In the genomic region with DNA sequence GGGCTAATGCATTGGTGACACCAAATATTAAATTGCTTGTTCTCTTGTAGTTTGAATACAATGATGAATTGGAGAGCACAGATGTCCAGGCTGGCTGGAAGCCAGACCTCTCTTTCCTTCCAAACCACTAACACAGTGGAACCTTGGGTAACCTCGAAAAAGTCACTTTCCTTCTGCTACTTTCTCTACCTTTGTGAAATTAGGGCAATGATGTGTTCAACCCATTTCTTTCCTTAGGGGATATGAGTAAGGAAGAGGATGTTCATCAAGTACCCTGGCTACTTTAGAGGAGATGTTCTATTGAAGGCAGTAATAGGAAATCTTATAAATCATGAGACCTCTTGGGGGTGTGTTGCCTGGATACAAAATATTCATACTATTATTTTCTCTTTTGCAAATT, we compare ENCODE assay signal across 10 cellular contexts. TPM values are rescaled to one million over a fixed set of nuclear protein-coding genes. Genes with fewer than 3 reads are reported as not detected.
DNase-seq lines count a peak whose midpoint lies in the region; ATAC-seq, FAIRE-seq and TF ChIP-seq lines count a peak whose summit lies in the region.
"Had no signal": no experiment of that assay in that cellular context is flagged by ENCODE, and none has a peak within 500 bp of the region (broad histone marks: within the 10 kb centered on the region; RNA-seq: fewer than 3 reads in every experiment).

No MANE protein-coding gene starts in this region.

- intact Hi-C loops in IMR-90 (cut with micrococcal nuclease): no loop called here

- H3K4me2 ChIP-seq in IMR-90 (ENCODE audit: low read depth, low read length) (no peak overlapping the region), keratinocyte (ENCODE audit: control insufficient read depth, extremely low read depth, insufficient read depth, low read depth, low read length) (no peak overlapping the region), MM.1S (ENCODE audit: low read depth, low read length) (no peak overlapping the region)
- H3K4me2 ChIP-seq: smooth muscle cell had no signal

- no peaks in the 10 kb centered on the region for H3K36me3 ChIP-seq in IMR-90 (ENCODE audit: control insufficient read depth, insufficient read depth, low read length)
- H3K36me3 ChIP-seq in keratinocyte (ENCODE audit: control insufficient read depth in 2 of 2, extremely low read depth in 1 of 2, insufficient read depth in 2 of 2, low read length in 2 of 2): no peaks in the 10 kb centered on the region
- H3K36me3 ChIP-seq in MM.1S (replicated peaks; ENCODE audit: insufficient read depth, low read length): no peaks in the 10 kb centered on the region

- no peak for TF ChIP-seq POLR2A in IMR-90 (IDR thresholded peaks at IDR 0.05; ENCODE audit: low read depth, low read length)

- H2AFZ ChIP-seq in IMR-90 (replicated peaks; ENCODE audit: low read length, poor library complexity): no peak overlapping the region
- no peak overlapping the region for H2AFZ ChIP-seq in keratinocyte (ENCODE audit: control insufficient read depth, low read length)
- no peak overlapping the region for H2AFZ ChIP-seq in MM.1S (ENCODE audit: low read length)

- no peak overlapping the region for H3K14ac ChIP-seq in IMR-90 (replicated peaks; ENCODE audit: low read depth, low read length)

- H4K91ac ChIP-seq in IMR-90 (ENCODE audit: insufficient read depth, low read depth, low read length): no peak overlapping the region

- H3K9me1 ChIP-seq in IMR-90 (ENCODE audit: insufficient read depth, low read length) (peaks cover 2% of the 10 kb centered on the region; the same call in 1 of the 2 replicates), keratinocyte (ENCODE audit: control insufficient read depth, extremely low read depth, insufficient read depth, low read length) (no peaks in the 10 kb centered on the region)

- no peaks in the 10 kb centered on the region for H3K79me1 ChIP-seq in IMR-90 (ENCODE audit: low read depth in 1 of 2, low read length in 2 of 2)

- no peak overlapping the region for H4K8ac ChIP-seq in IMR-90 (ENCODE audit: low read depth in 2 of 2, low read length in 2 of 2)

- H2BK20ac ChIP-seq in IMR-90 (ENCODE audit: low read depth, low read length): no peak overlapping the region

- H3K9ac ChIP-seq in IMR-90 (ENCODE audit: low read depth, low read length) (no peak overlapping the region), keratinocyte (ENCODE audit: control insufficient read depth, extremely low read depth, insufficient read depth, low read length) (no peak overlapping the region), MM.1S (ENCODE audit: low read length) (no peak overlapping the region)

- no TSS peak for BruUV-seq in IMR-90 (replicated peaks; lab: Mats Ljungman, UMichigan)

- H3K27me3 ChIP-seq in IMR-90 (ENCODE audit: control insufficient read depth, insufficient read depth, low read length): no peaks in the 10 kb centered on the region
- H3K27me3 ChIP-seq in keratinocyte (ENCODE audit: control insufficient read depth, extremely low read depth, insufficient read depth, low read length): no peaks in the 10 kb centered on the region
- H3K27me3 ChIP-seq in MM.1S (replicated peaks; ENCODE audit: insufficient read depth, low read length): no peaks in the 10 kb centered on the region

- H3K18ac ChIP-seq in IMR-90 (ENCODE audit: low read depth, low read length): no peak overlapping the region

- no peak overlapping the region for H2BK15ac ChIP-seq in IMR-90 (ENCODE audit: low read depth, low read length)

- CTCF ChIA-PET in IMR-90 (lab: Yijun Ruan, JAX): interaction anchor here (1.0 to 1.2 kb wide), 2 partner anchors 10 to 12 kb away, joined by 3 to 10 read pairs; no protein-coding TSS in a partner anchor

- H3K4ac ChIP-seq in IMR-90 (ENCODE audit: low read depth, low read length): no peak overlapping the region

- in situ Hi-C loops in IMR-90 (cut with MboI; ENCODE audit: low sequenced_read_pairs): no loop called here
- in situ Hi-C loops in astrocyte of the cerebellum (cut with HindIII; ENCODE audit: low sequenced_read_pairs): no loop called here

- H3K27ac ChIP-seq in IMR-90 (ENCODE audit: insufficient read depth, low read length) (no peak overlapping the region), keratinocyte (ENCODE audit: control insufficient read depth, insufficient read depth, low read length) (no peak overlapping the region), MM.1S (ENCODE audit: low read length) (no peak overlapping the region)

- H3K4me3 ChIP-seq in IMR-90 (ENCODE audit: insufficient read depth, low read depth, low read length): no peak overlapping the region
- H3K4me3 ChIP-seq in astrocyte of the cerebellum (ENCODE audit: low read depth, low read length): no peak overlapping the region
- no peak overlapping the region for H3K4me3 ChIP-seq in keratinocyte (ENCODE audit: control insufficient read depth in 2 of 3, extremely low read depth in 1 of 3, insufficient read depth in 2 of 3, low read depth in 1 of 3, low read length in 3 of 3)
- no peak overlapping the region for H3K4me3 ChIP-seq in MM.1S (ENCODE audit: low read length)
- H3K4me3 ChIP-seq: smooth muscle cell had no signal

- H3K23ac ChIP-seq in IMR-90 (ENCODE audit: low read depth, low read length): no peak overlapping the region

- no peak overlapping the region for H2AK9ac ChIP-seq in IMR-90 (replicated peaks; ENCODE audit: low read depth, low read length, poor library complexity)

- no peaks in the 10 kb centered on the region for H4K20me1 ChIP-seq in IMR-90 (ENCODE audit: insufficient read depth, low read length)
- no peaks in the 10 kb centered on the region for H4K20me1 ChIP-seq in keratinocyte (ENCODE audit: control insufficient read depth, extremely low read depth, insufficient read depth, low read length)
- H4K20me1 ChIP-seq in MM.1S (ENCODE audit: insufficient read depth, low read length): no peaks in the 10 kb centered on the region

- dilution Hi-C loops in IMR-90 (cut with HindIII; ENCODE audit: low sequenced_read_pairs, unreplicated experiment): no loop called here
- dilution Hi-C loops in keratinocyte (cut with MboI; ENCODE audit: extremely low pct_ligation_motif_present, low sequenced_read_pairs): no loop called here

- H2AK5ac ChIP-seq in IMR-90 (ENCODE audit: low read depth, low read length): no peak overlapping the region

- TF ChIP-seq CTCF in IMR-90 (conservative IDR thresholded peaks at IDR 0.05; ENCODE audit: low read depth, low read length) (no peak), astrocyte of the cerebellum (IDR thresholded peaks at IDR 0.05; ENCODE audit: low read depth, low read length, missing control alignments) (no peak), keratinocyte (optimal IDR thresholded peaks at IDR 0.05 in 1 of 3, IDR thresholded peaks at IDR 0.05 in 1 of 3, conservative IDR thresholded peaks at IDR 0.05 in 1 of 3; ENCODE audit: extremely low read depth in 1 of 3, insufficient read depth in 2 of 3, low read length in 3 of 3) (no peak), MM.1S (IDR thresholded peaks at IDR 0.05; ENCODE audit: low read length) (no peak), GM20000 (IDR thresholded peaks at IDR 0.05; ENCODE audit: extremely low read depth, missing control alignments) (no peak)

- no peak overlapping the region for H4K5ac ChIP-seq in IMR-90 (ENCODE audit: low read depth, low read length)

- H3K56ac ChIP-seq in IMR-90 (ENCODE audit: extremely low read depth, insufficient read depth, low read length): no peak overlapping the region

- ATAC-seq in IMR-90 (ENCODE audit: low read depth) (no peak), HG03442 (IDR thresholded peaks at IDR 0.05; ENCODE audit: unreplicated experiment) (no peak)

- no peaks in the 10 kb centered on the region for H3F3A ChIP-seq in MM.1S (ENCODE audit: insufficient read depth, low read length)

- H3K4me1 ChIP-seq in IMR-90 (ENCODE audit: control insufficient read depth, insufficient read depth, low read length) (peaks cover 6% of the 10 kb centered on the region), keratinocyte (ENCODE audit: control insufficient read depth, extremely low read depth, insufficient read depth, low read length) (peaks cover 20% of the 10 kb centered on the region), MM.1S (ENCODE audit: low read length) (no peaks in the 10 kb centered on the region)

- FAIRE-seq in keratinocyte (lab: Jason Lieb, UNC): peak; percentile 68

- no peaks in the 10 kb centered on the region for H3K9me2 ChIP-seq in MM.1S (replicated peaks; ENCODE audit: insufficient read depth, low read length)

- TF ChIP-seq RAD21 in IMR-90 (IDR thresholded peaks at IDR 0.05; ENCODE audit: low read length): no peak

- no peaks in the 10 kb centered on the region for H3K79me2 ChIP-seq in keratinocyte (ENCODE audit: control insufficient read depth, insufficient read depth, low read length)
- H3K79me2 ChIP-seq in MM.1S (ENCODE audit: low read length): no peaks in the 10 kb centered on the region

- DNase-seq in AG20443 (ENCODE audit: low spot score) (peak; percentile 41), IMR-90 (peak; percentile 25), astrocyte of the cerebellum (ENCODE audit: low read depth) (peak; percentile 85), keratinocyte (ENCODE audit: low read depth, low spot score) (no peak), superior temporal gyrus (ENCODE audit: extremely low spot score) (no peak), MM.1S (no peak), GM20000 (ENCODE audit: low spot score) (no peak)
- DNase-seq: stimulated activated naive CD4-positive, alpha-beta T cell treated with Interleukin-2 at 50 U/mL for 16 hours had no signal

- no peak overlapping the region for H2BK5ac ChIP-seq in IMR-90 (ENCODE audit: low read depth, low read length, poor library complexity, severe bottlenecking)

- no peaks in the 10 kb centered on the region for H3K9me3 ChIP-seq in IMR-90 (ENCODE audit: control insufficient read depth, insufficient read depth, low read length)
- H3K9me3 ChIP-seq in keratinocyte (ENCODE audit: control insufficient read depth, low read depth, low read length): no peaks in the 10 kb centered on the region
- H3K9me3 ChIP-seq in MM.1S (replicated peaks; ENCODE audit: insufficient read depth, low read length): no peaks in the 10 kb centered on the region

- POLR2A ChIA-PET in IMR-90 (lab: Charles Lee; ENCODE audit: unreplicated experiment): no interaction called here

- no CpG with 5 or more reads among the region's 1 CpG for WGBS in IMR-90 (ENCODE audit: extremely low coverage in 2 of 2, insufficient read length in 1 of 2), 2 experiments

- no peak overlapping the region for H2BK120ac ChIP-seq in IMR-90 (ENCODE audit: low read depth, low read length)

TF ChIP-seq in IMR-90, 13 proteins besides CTCF, POLR2A, EP300 and RAD21 (continues in another document):
- no peak for TF ChIP-seq SMC3 (IDR thresholded peaks at IDR 0.05; ENCODE audit: low read depth, low read length)

RNA-seq across cellular contexts. Expression of gene XCL2, which starts 55.6 kb away (rescaled TPM):
- total RNA-seq in IMR-90 (2012; rRNA removed): not detected in 2 replicates
- not detected in 2 replicates for polyA plus RNA-seq in IMR-90 (2012; rRNA removed)
- not detected in 2 replicates for polyA plus RNA-seq in IMR-90 (2012; cell fraction: cytosol; rRNA removed)
- not detected in 2 replicates for polyA plus RNA-seq in IMR-90 (2012; cell fraction: nucleus; rRNA removed; ENCODE audit: low replicate concordance)
- polyA plus RNA-seq in keratinocyte: not detected in 3 replicates
- polyA plus RNA-seq in keratinocyte (2011; ENCODE audit: low read depth): not detected
- not detected in 2 replicates for polyA plus RNA-seq in keratinocyte (2011; cell fraction: cytosol; rRNA removed)
- not detected in 2 replicates for polyA plus RNA-seq in keratinocyte (2011; cell fraction: nucleus; rRNA removed)
- not detected in 2 replicates for polyA plus RNA-seq in keratinocyte (2012; ENCODE audit: low replicate concordance)
- polyA minus RNA-seq in keratinocyte: not detected in 3 replicates
- not detected for polyA minus RNA-seq in keratinocyte (2011; cell fraction: cytosol; rRNA and poly(A)+ RNA removed)
- polyA minus RNA-seq in keratinocyte (2011; cell fraction: nucleus; rRNA and poly(A)+ RNA removed): not detected in 2 replicates
- total RNA-seq: smooth muscle cell had no signal
- polyA plus RNA-seq: smooth muscle cell had no signal

Comparison
In these comparisons a context has a peak if more than half of its experiments do, and no peak if none do; other contexts are left out.
1. DNase-seq: peak in AG20443 (single experiment), IMR-90 (single experiment) and astrocyte of the cerebellum (single experiment); none in keratinocyte (single experiment), superior temporal gyrus (single experiment), MM.1S (single experiment) and GM20000 (single experiment).